12 cellular contexts compared by ENCODE assay signal in the genomic region with DNA sequence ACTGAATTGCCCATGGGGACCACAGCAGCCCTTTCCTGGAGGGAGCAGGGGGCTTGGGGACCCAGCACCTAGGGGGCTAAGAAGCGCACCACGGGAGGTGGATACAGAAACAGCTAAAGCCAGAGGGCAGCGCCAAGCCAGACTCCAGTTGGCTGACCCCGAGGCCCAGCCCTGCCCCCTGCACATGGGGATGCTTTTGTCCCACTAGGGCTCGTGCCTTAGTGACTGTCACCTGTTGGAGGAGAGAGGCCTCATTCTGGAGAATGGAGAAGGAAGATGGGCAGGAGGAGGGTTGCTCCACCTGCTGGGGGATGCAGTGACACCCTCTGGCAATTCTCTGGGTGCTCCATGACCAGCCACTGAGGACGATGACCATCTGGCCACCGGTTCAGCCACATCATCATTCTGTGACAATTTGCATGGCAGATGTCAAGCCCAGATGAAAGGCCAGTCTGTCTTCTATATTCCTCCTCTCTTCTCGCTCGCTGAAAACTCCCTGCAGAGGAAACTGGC.
A peak's percentile ranks its signal among the peaks of the same experiment; 100 is the strongest.
DNase-seq lines count a peak whose midpoint lies in the region; ATAC-seq and TF ChIP-seq lines count a peak whose summit lies in the region.
"Had no signal": no experiment of that assay in that cellular context is flagged by ENCODE, and none has a peak within 500 bp of the region (broad histone marks: within the 10 kb centered on the region; RNA-seq: fewer than 3 reads in every experiment).

No MANE protein-coding gene starts in this region.

- H3K4me1 ChIP-seq in MM.1S (ENCODE audit: low read length) (peaks cover under 1% of the 10 kb centered on the region), osteoblast (ENCODE audit: insufficient read depth, low read length) (peaks cover 31% of the 10 kb centered on the region)
- H3K4me1 ChIP-seq: body of pancreas had no signal

- no peak for DNase-seq in activated CD8-positive, alpha-beta T cell treated with anti-CD3 and anti-CD28 coated beads for 36 hours
- DNase-seq in activated CD8-positive, alpha-beta T cell treated with anti-CD3 and anti-CD28 coated beads, Interleukin-2, amount 10 ng/mL, durations not matched to agents 7 days and 5 days, result no peak
- DNase-seq in MM.1S, result no peak
- no peak for DNase-seq in epithelial cell of esophagus (ENCODE audit: low read depth)
- peak; percentile 14 for DNase-seq in osteoblast (ENCODE audit: insufficient read length, low spot score, missing footprints)
- DNase-seq in stimulated activated effector memory CD8-positive, alpha-beta T cell treated with anti-CD3 and anti-CD28 coated beads, Interleukin-12 subunit alpha, Interleukin-12 subunit beta, amount 100 ng/mL, for 72 hours (ENCODE audit: low spot score in 2 of 2), result no peak
- DNase-seq in EL, result no peak
- DNase-seq: activated T-cell treated with anti-CD3 and anti-CD28 coated beads, Interleukin-2, amount 50 U/mL, for 72 hours; body of pancreas; NCI-H1105 had no signal

- H3K27ac Mint-ChIP-seq in activated CD8-positive, alpha-beta T cell treated with anti-CD3 and anti-CD28 coated beads for 36 hours, result no peak overlapping the region
- no peak overlapping the region for H3K27ac Mint-ChIP-seq in activated CD8-positive, alpha-beta T cell treated with anti-CD3 and anti-CD28 coated beads, Interleukin-2, amount 10 ng/mL, durations not matched to agents 7 days and 5 days
- no peak overlapping the region for H3K27ac Mint-ChIP-seq in stimulated activated effector memory CD8-positive, alpha-beta T cell treated with anti-CD3 and anti-CD28 coated beads, Interleukin-12 subunit alpha, Interleukin-12 subunit beta, amount 100 ng/mL, for 72 hours
- H3K27ac Mint-ChIP-seq: activated T-cell treated with anti-CD3 and anti-CD28 coated beads, Interleukin-2, amount 50 U/mL, for 72 hours had no signal

- no peak overlapping the region for H3K9ac ChIP-seq in MM.1S (ENCODE audit: low read length)

- H3K36me3 Mint-ChIP-seq in activated CD8-positive, alpha-beta T cell treated with anti-CD3 and anti-CD28 coated beads for 36 hours (ENCODE audit: low read depth), result no peaks in the 10 kb centered on the region
- H3K36me3 Mint-ChIP-seq in activated CD8-positive, alpha-beta T cell treated with anti-CD3 and anti-CD28 coated beads, Interleukin-2, amount 10 ng/mL, durations not matched to agents 7 days and 5 days (ENCODE audit: low read depth), result no peaks in the 10 kb centered on the region
- no peaks in the 10 kb centered on the region for H3K36me3 Mint-ChIP-seq in stimulated activated effector memory CD8-positive, alpha-beta T cell treated with anti-CD3 and anti-CD28 coated beads, Interleukin-12 subunit alpha, Interleukin-12 subunit beta, amount 100 ng/mL, for 72 hours

- POLR2A ChIA-PET in activated CD8-positive, alpha-beta T cell treated with anti-CD3 and anti-CD28 coated beads for 36 hours (lab: Charles Lee), result no interaction called here
- POLR2A ChIA-PET in activated CD8-positive, alpha-beta T cell treated with anti-CD3 and anti-CD28 coated beads, Interleukin-2, amount 10 ng/mL, durations not matched to agents 7 days and 5 days (lab: Charles Lee), result no interaction called here

- no peak overlapping the region for H3K4me3 ChIP-seq in MM.1S (ENCODE audit: low read length)
- no peak overlapping the region for H3K4me3 ChIP-seq in epithelial cell of esophagus (ENCODE audit: low read length)
- H3K4me3 ChIP-seq in osteoblast (ENCODE audit: insufficient read depth, low read length), result no peak overlapping the region
- H3K4me3 ChIP-seq: body of pancreas, SJSA1 had no signal

- no peaks in the 10 kb centered on the region for H3F3A ChIP-seq in MM.1S (ENCODE audit: insufficient read depth, low read length)

- no peaks in the 10 kb centered on the region for H4K20me1 ChIP-seq in MM.1S (ENCODE audit: insufficient read depth, low read length)
- H4K20me1 ChIP-seq in osteoblast (ENCODE audit: insufficient read depth, low read length), result no peaks in the 10 kb centered on the region

- TF ChIP-seq CTCF in activated CD8-positive, alpha-beta T cell treated with anti-CD3 and anti-CD28 coated beads for 36 hours (IDR thresholded peaks at IDR 0.05), result peak; percentile 9
- peak; percentile 16 for TF ChIP-seq CTCF in MM.1S (IDR thresholded peaks at IDR 0.05; ENCODE audit: low read length)
- peak; percentile 12 for TF ChIP-seq CTCF in epithelial cell of esophagus (IDR thresholded peaks at IDR 0.05; ENCODE audit: insufficient read depth, low read depth, low read length, missing control alignments)
- no peak for TF ChIP-seq CTCF in osteoblast (IDR thresholded peaks at IDR 0.05; ENCODE audit: extremely low read depth, low read depth, low read length)

- peaks cover 56% of the 10 kb centered on the region for H3K4me1 Mint-ChIP-seq in activated CD8-positive, alpha-beta T cell treated with anti-CD3 and anti-CD28 coated beads for 36 hours (ENCODE audit: low read depth)
- peaks cover 45% of the 10 kb centered on the region for H3K4me1 Mint-ChIP-seq in activated CD8-positive, alpha-beta T cell treated with anti-CD3 and anti-CD28 coated beads, Interleukin-2, amount 10 ng/mL, durations not matched to agents 7 days and 5 days (ENCODE audit: low read depth)
- H3K4me1 Mint-ChIP-seq in stimulated activated effector memory CD8-positive, alpha-beta T cell treated with anti-CD3 and anti-CD28 coated beads, Interleukin-12 subunit alpha, Interleukin-12 subunit beta, amount 100 ng/mL, for 72 hours, result peaks cover 49% of the 10 kb centered on the region

- no peaks in the 10 kb centered on the region for H3K27me3 ChIP-seq in MM.1S (replicated peaks; ENCODE audit: insufficient read depth, low read length)
- H3K27me3 ChIP-seq in osteoblast (ENCODE audit: insufficient read depth, low read length), result no peaks in the 10 kb centered on the region
- H3K27me3 ChIP-seq: body of pancreas, SJSA1 had no signal

- H3K4me2 ChIP-seq in MM.1S (ENCODE audit: low read depth, low read length) (no peak overlapping the region), osteoblast (ENCODE audit: insufficient read depth, low read length) (no peak overlapping the region)

- H3K27ac ChIP-seq in MM.1S (ENCODE audit: low read length) (no peak overlapping the region), osteoblast (ENCODE audit: low read depth, low read length) (no peak overlapping the region)
- H3K27ac ChIP-seq: SJSA1 had no signal

- no peaks in the 10 kb centered on the region for H3K36me3 ChIP-seq in MM.1S (replicated peaks; ENCODE audit: insufficient read depth, low read length)
- H3K36me3 ChIP-seq in osteoblast (ENCODE audit: insufficient read depth, low read length), result no peaks in the 10 kb centered on the region
- H3K36me3 ChIP-seq: SJSA1 had no signal

- intact Hi-C loops in activated CD8-positive, alpha-beta T cell treated with anti-CD3 and anti-CD28 coated beads for 36 hours (cut with micrococcal nuclease), result no loop called here

- H3K4me3 Mint-ChIP-seq in activated CD8-positive, alpha-beta T cell treated with anti-CD3 and anti-CD28 coated beads for 36 hours, result no peak overlapping the region
- H3K4me3 Mint-ChIP-seq in activated CD8-positive, alpha-beta T cell treated with anti-CD3 and anti-CD28 coated beads, Interleukin-2, amount 10 ng/mL, durations not matched to agents 7 days and 5 days, result no peak overlapping the region
- no peak overlapping the region for H3K4me3 Mint-ChIP-seq in stimulated activated effector memory CD8-positive, alpha-beta T cell treated with anti-CD3 and anti-CD28 coated beads, Interleukin-12 subunit alpha, Interleukin-12 subunit beta, amount 100 ng/mL, for 72 hours
- H3K4me3 Mint-ChIP-seq: activated T-cell treated with anti-CD3 and anti-CD28 coated beads, Interleukin-2, amount 50 U/mL, for 72 hours had no signal

- H3K9me3 ChIP-seq in MM.1S (replicated peaks; ENCODE audit: insufficient read depth, low read length) (no peaks in the 10 kb centered on the region), osteoblast (ENCODE audit: low read depth, low read length) (no peaks in the 10 kb centered on the region)
- H3K9me3 ChIP-seq: body of pancreas, SJSA1 had no signal

- ATAC-seq in activated CD8-positive, alpha-beta T cell treated with anti-CD3 and anti-CD28 coated beads for 36 hours, result no peak
- no peak for ATAC-seq in activated CD8-positive, alpha-beta T cell treated with anti-CD3 and anti-CD28 coated beads, Interleukin-2, amount 10 ng/mL, durations not matched to agents 7 days and 5 days
- no peak for ATAC-seq in GM18873 (IDR thresholded peaks at IDR 0.05; ENCODE audit: low FRiP score, unreplicated experiment)
- no peak for ATAC-seq in stimulated activated effector memory CD8-positive, alpha-beta T cell treated with anti-CD3 and anti-CD28 coated beads, Interleukin-12 subunit alpha, Interleukin-12 subunit beta, amount 100 ng/mL, for 72 hours
- ATAC-seq: activated T-cell treated with anti-CD3 and anti-CD28 coated beads, Interleukin-2, amount 50 U/mL, for 72 hours; body of pancreas had no signal

- H3K9me2 ChIP-seq in MM.1S (replicated peaks; ENCODE audit: insufficient read depth, low read length), result no peaks in the 10 kb centered on the region

- peaks cover 17% of the 10 kb centered on the region for H3K27me3 Mint-ChIP-seq in activated CD8-positive, alpha-beta T cell treated with anti-CD3 and anti-CD28 coated beads for 36 hours
- peaks cover 36% of the 10 kb centered on the region for H3K27me3 Mint-ChIP-seq in activated CD8-positive, alpha-beta T cell treated with anti-CD3 and anti-CD28 coated beads, Interleukin-2, amount 10 ng/mL, durations not matched to agents 7 days and 5 days (ENCODE audit: low read depth)

- H2AFZ ChIP-seq in MM.1S (ENCODE audit: low read length) (no peak overlapping the region), osteoblast (ENCODE audit: low read length) (no peak overlapping the region)

- CTCF ChIA-PET in activated CD8-positive, alpha-beta T cell treated with anti-CD3 and anti-CD28 coated beads for 36 hours (lab: Charles Lee), result no interaction called here
- CTCF ChIA-PET in activated CD8-positive, alpha-beta T cell treated with anti-CD3 and anti-CD28 coated beads, Interleukin-2, amount 10 ng/mL, durations not matched to agents 7 days and 5 days (lab: Charles Lee), result no interaction called here

- H3K9me3 Mint-ChIP-seq in activated CD8-positive, alpha-beta T cell treated with anti-CD3 and anti-CD28 coated beads for 36 hours, result no peaks in the 10 kb centered on the region
- H3K9me3 Mint-ChIP-seq in activated CD8-positive, alpha-beta T cell treated with anti-CD3 and anti-CD28 coated beads, Interleukin-2, amount 10 ng/mL, durations not matched to agents 7 days and 5 days (ENCODE audit: insufficient read depth), result no peaks in the 10 kb centered on the region
- no peaks in the 10 kb centered on the region for H3K9me3 Mint-ChIP-seq in stimulated activated effector memory CD8-positive, alpha-beta T cell treated with anti-CD3 and anti-CD28 coated beads, Interleukin-12 subunit alpha, Interleukin-12 subunit beta, amount 100 ng/mL, for 72 hours
- H3K9me3 Mint-ChIP-seq: activated T-cell treated with anti-CD3 and anti-CD28 coated beads, Interleukin-2, amount 50 U/mL, for 72 hours had no signal

- H3K79me2 ChIP-seq in MM.1S (ENCODE audit: low read length), result no peaks in the 10 kb centered on the region
- H3K79me2 ChIP-seq in osteoblast (ENCODE audit: insufficient read depth, low read length), result no peaks in the 10 kb centered on the region
